Comparison of ENCODE assay signal across 25 cellular contexts in the genomic region with DNA sequence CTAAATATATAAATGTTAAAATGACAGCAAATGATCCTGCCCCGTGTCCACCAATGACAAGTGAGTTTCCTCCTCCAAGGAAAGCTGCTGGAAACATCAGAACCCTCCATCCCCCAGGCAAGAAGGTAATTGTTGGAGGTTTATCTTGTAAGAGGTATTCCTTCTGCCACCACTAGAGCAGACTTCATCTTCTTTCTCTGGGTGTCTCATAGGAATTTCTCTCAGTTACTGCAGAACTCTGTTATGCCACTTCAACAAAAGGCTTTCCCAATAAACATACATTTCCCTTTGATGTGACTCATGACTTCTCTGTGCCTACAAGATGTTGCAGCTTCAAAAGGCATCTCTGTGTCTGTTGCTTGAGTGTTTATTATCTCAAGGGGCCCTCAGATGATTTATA.
DNase-seq lines count a peak whose midpoint lies in the region; ATAC-seq, FAIRE-seq and TF ChIP-seq lines count a peak whose summit lies in the region.
"Had no signal": no experiment of that assay in that cellular context is flagged by ENCODE, and none has a peak within 500 bp of the region (broad histone marks: within the 10 kb centered on the region; RNA-seq: fewer than 3 reads in every experiment).

No MANE protein-coding gene starts in this region.

- H3K4me3 ChIP-seq in AG10803 (ENCODE audit: low read length) (no peak overlapping the region), astrocyte (ENCODE audit: insufficient read depth, low read depth, low read length) (no peak overlapping the region), tibial nerve (no peak overlapping the region)
- H3K4me3 ChIP-seq: hepatocyte, K562, pancreas, thyroid gland had no signal

- ATAC-seq in HG02678 (IDR thresholded peaks at IDR 0.05; ENCODE audit: unreplicated experiment) (no peak), GM18867 (IDR thresholded peaks at IDR 0.05; ENCODE audit: unreplicated experiment) (no peak)
- ATAC-seq: effector memory CD8-positive, alpha-beta T cell; K562; pancreas had no signal

- no peaks in the 10 kb centered on the region for H3K4me1 Mint-ChIP-seq in astrocyte (ENCODE audit: low read depth, unreplicated experiment)

- H3K27ac Mint-ChIP-seq in astrocyte (ENCODE audit: unreplicated experiment): no peak overlapping the region
- H3K27ac Mint-ChIP-seq: effector memory CD8-positive, alpha-beta T cell had no signal

- no peaks in the 10 kb centered on the region for H3K36me3 Mint-ChIP-seq in astrocyte (ENCODE audit: low read depth, unreplicated experiment)

- peak; percentile 43 for DNase-seq in AG10803 (ENCODE audit: low read depth)
- peak; percentile 23 for DNase-seq in HS-5 (ENCODE audit: low read depth)
- no peak for DNase-seq in astrocyte (ENCODE audit: low read depth)
- peak; percentile 30 for DNase-seq in iris pigment epithelial cell (ENCODE audit: low read depth)
- DNase-seq in tibial nerve (ENCODE audit: low spot score in 2 of 2): no peak
- DNase-seq in C1 segment of cervical spinal cord (lab: John Stamatoyannopoulos, UW): no peak
- DNase-seq: activated CD4-positive, alpha-beta T cell treated with anti-CD3 and anti-CD28 coated beads, Interleukin-2, amount 50 U/mL, for 1 hour; activated gamma-delta T cell treated with Interleukin-2 at 50 U/mL for 16 hours; anterior cingulate cortex; effector memory CD8-positive, alpha-beta T cell; NCI-H1048; NCI-H2081; NCI-H510A; pancreas; RPMI8226; stimulated activated naive CD4-positive, alpha-beta T cell treated with Interleukin-2 at 50 U/mL for 16 hours; thyroid gland had no signal

- H3K27ac ChIP-seq in astrocyte (ENCODE audit: low read depth, low read length) (no peak overlapping the region), tibial nerve (no peak overlapping the region)
- H3K27ac ChIP-seq: C4-2B, hepatocyte, pancreas, thyroid gland had no signal

- H3K36me3 ChIP-seq in astrocyte (ENCODE audit: insufficient read depth, low read length) (no peaks in the 10 kb centered on the region), tibial nerve (no peaks in the 10 kb centered on the region)
- H3K36me3 ChIP-seq: pancreas, thyroid gland had no signal

- no peak overlapping the region for H2AFZ ChIP-seq in astrocyte (ENCODE audit: low read depth, low read length)
- H2AFZ ChIP-seq: hepatocyte had no signal

- TF ChIP-seq POLR2A in tibial nerve (IDR thresholded peaks at IDR 0.05): no peak

- H3K4me3 Mint-ChIP-seq in astrocyte (ENCODE audit: unreplicated experiment): no peak overlapping the region
- H3K4me3 Mint-ChIP-seq: effector memory CD8-positive, alpha-beta T cell had no signal

- WGBS in tibial nerve, 2 donors: 73 to 86% methylated on average over 1 of the region's 1 CpG

- H3K9ac ChIP-seq in astrocyte (ENCODE audit: low read length): no peak overlapping the region

- H4K20me1 ChIP-seq in astrocyte (ENCODE audit: insufficient read depth, low read length): no peaks in the 10 kb centered on the region

- H3K4me2 ChIP-seq in astrocyte (ENCODE audit: low read length): no peak overlapping the region
- H3K4me2 ChIP-seq: hepatocyte had no signal

- peaks cover 2% of the 10 kb centered on the region for H3K27me3 Mint-ChIP-seq in astrocyte (ENCODE audit: low read depth, unreplicated experiment)
- H3K27me3 Mint-ChIP-seq: effector memory CD8-positive, alpha-beta T cell had no signal

- H3K9me3 Mint-ChIP-seq in astrocyte (ENCODE audit: unreplicated experiment): no peaks in the 10 kb centered on the region

- H3K79me2 ChIP-seq in astrocyte (ENCODE audit: insufficient read depth, low read length): no peaks in the 10 kb centered on the region
- H3K79me2 ChIP-seq: hepatocyte had no signal

- TF ChIP-seq CTCF in AG10803 (conservative IDR thresholded peaks at IDR 0.05; ENCODE audit: low read length) (peak; percentile 36), astrocyte (IDR thresholded peaks at IDR 0.05; ENCODE audit: insufficient read depth, low read depth, low read length) (peak; percentile 13), tibial nerve (IDR thresholded peaks at IDR 0.05) (no peak)

- H3K9me3 ChIP-seq in astrocyte (ENCODE audit: insufficient read depth, low read depth, low read length) (no peaks in the 10 kb centered on the region), tibial nerve (no peaks in the 10 kb centered on the region)
- H3K9me3 ChIP-seq: pancreas, thyroid gland had no signal

- H3K27me3 ChIP-seq in astrocyte (ENCODE audit: insufficient read depth, low read length) (no peaks in the 10 kb centered on the region), tibial nerve (no peaks in the 10 kb centered on the region)
- H3K27me3 ChIP-seq: hepatocyte, pancreas, thyroid gland had no signal

- TF ChIP-seq EP300 in tibial nerve (IDR thresholded peaks at IDR 0.05): no peak

- H3K4me1 ChIP-seq in astrocyte (ENCODE audit: insufficient read depth, low read length): no peaks in the 10 kb centered on the region
- no peaks in the 10 kb centered on the region for H3K4me1 ChIP-seq in tibial nerve
- H3K4me1 ChIP-seq: pancreas, thyroid gland had no signal

- FAIRE-seq in astrocyte (lab: Jason Lieb, UNC): no peak
- FAIRE-seq: D721Med, H54, K562, keratinocyte, pancreas had no signal

Comparison
In these comparisons a context has a peak if more than half of its experiments do, and no peak if none do; other contexts are left out.
1. DNase-seq: peak in AG10803 (single experiment), HS-5 (single experiment) and iris pigment epithelial cell (single experiment); none in astrocyte (single experiment), tibial nerve (0 of 2) and C1 segment of cervical spinal cord (0 of 14).
2. CTCF ChIP-seq: peak in AG10803 (single experiment) and astrocyte (single experiment); none in tibial nerve (0 of 5).